In genomic region chr3:126553284-126553811, GRCh38 we compare ENCODE assay signal across 19 cellular contexts. TPM values are rescaled to one million over a fixed set of nuclear protein-coding genes. Genes with fewer than 3 reads are reported as not detected.
DNase-seq lines count a peak whose midpoint lies in the region; ATAC-seq and TF ChIP-seq lines count a peak whose summit lies in the region.
"Had no signal": no experiment of that assay in that cellular context is flagged by ENCODE, and none has a peak within 500 bp of the region (broad histone marks: within the 10 kb centered on the region; RNA-seq: fewer than 3 reads in every experiment).

No MANE protein-coding gene starts in this region.

- WGBS in esophagus muscularis mucosa: 88% methylated on average over 15 of the region's 15 CpGs

- no peaks in the 10 kb centered on the region for H3K36me3 Mint-ChIP-seq in osteocyte (ENCODE audit: unreplicated experiment)
- H3K36me3 Mint-ChIP-seq: activated naive CD4-positive, alpha-beta T cell treated with anti-CD3 and anti-CD28 coated beads, Interleukin-2, amount 50 U/mL, for 72 hours had no signal

- in situ Hi-C loops in GM13976 (cut with MboI; ENCODE audit: low sequenced_read_pairs, unreplicated experiment): no loop called here

- no peak for ATAC-seq in GM18520 (IDR thresholded peaks at IDR 0.05; ENCODE audit: unreplicated experiment)
- ATAC-seq: activated naive CD4-positive, alpha-beta T cell treated with anti-CD3 and anti-CD28 coated beads, Interleukin-2, amount 50 U/mL, for 72 hours had no signal

- no peak overlapping the region for H3K27ac ChIP-seq in esophagus muscularis mucosa (replicated peaks in 1 of 4)
- H3K27ac ChIP-seq: hepatocyte had no signal

- H3K36me3 ChIP-seq in esophagus muscularis mucosa: no peaks in the 10 kb centered on the region

- H3K27me3 ChIP-seq in esophagus muscularis mucosa: peaks cover 0 to 18% (median 3%) of the 10 kb centered on the region in 4 donors
- H3K27me3 ChIP-seq: hepatocyte had no signal

- H3K27me3 Mint-ChIP-seq in osteocyte (ENCODE audit: unreplicated experiment): peaks cover 11% of the 10 kb centered on the region

- DNase-seq in AG20443 (ENCODE audit: low spot score) (peak; percentile 4), GM13976 (ENCODE audit: low spot score) (peak; percentile 22), esophagus muscularis mucosa (ENCODE audit: extremely low spot score) (peak; percentile 81), osteocyte (ENCODE audit: extremely low spot score, unreplicated experiment) (peak; percentile 76), SKM-1 treated with dmso at 0.1 percent for 144 hours (lab: John Stamatoyannopoulos, UW; ENCODE audit: unreplicated experiment) (no peak), NCI-H1694 treated with DMSO at 0.1 percent for 48 hours (lab: John Stamatoyannopoulos, UW) (no peak), HCEC 1CT (no peak)
- DNase-seq: activated CD4-positive, alpha-beta T cell treated with anti-CD3 and anti-CD28 coated beads for 48 hours; kidney glomerular epithelial cell; mesenchymal stem cell; NCI-H1105; NCI-H2107; NCI-H524 had no signal

- peaks cover 13% of the 10 kb centered on the region for H3K4me1 Mint-ChIP-seq in osteocyte (ENCODE audit: unreplicated experiment)

- H3K27ac Mint-ChIP-seq in osteocyte (ENCODE audit: unreplicated experiment): no peak overlapping the region
- H3K27ac Mint-ChIP-seq: nephron had no signal

- no peaks in the 10 kb centered on the region for H3K9me3 Mint-ChIP-seq in osteocyte (ENCODE audit: unreplicated experiment)
- H3K9me3 Mint-ChIP-seq: activated naive CD4-positive, alpha-beta T cell treated with anti-CD3 and anti-CD28 coated beads, Interleukin-2, amount 50 U/mL, for 72 hours; nephron had no signal

- no peak overlapping the region for H3K4me3 ChIP-seq in esophagus muscularis mucosa
- H3K4me3 ChIP-seq: hepatocyte had no signal

- H3K4me3 Mint-ChIP-seq in osteocyte (ENCODE audit: unreplicated experiment): no peak overlapping the region
- H3K4me3 Mint-ChIP-seq: nephron had no signal

- H3K4me1 ChIP-seq in esophagus muscularis mucosa: no peaks in the 10 kb centered on the region

- TF ChIP-seq EP300 in esophagus muscularis mucosa (IDR thresholded peaks at IDR 0.05): no peak

- intact Hi-C loops in esophagus muscularis mucosa (cut with DNase I): no loop called here

- no peak for TF ChIP-seq CTCF in GM13976 (IDR thresholded peaks at IDR 0.05; ENCODE audit: borderline replicate concordance, control extremely low read depth, extremely low read depth, insufficient read depth, missing control alignments)
- TF ChIP-seq CTCF in esophagus muscularis mucosa (IDR thresholded peaks at IDR 0.05): no peak
- no peak for TF ChIP-seq CTCF in osteocyte (IDR thresholded peaks at IDR 0.05)

- TF ChIP-seq POLR2A in esophagus muscularis mucosa (IDR thresholded peaks at IDR 0.05; ENCODE audit: low read depth): no peak

- H3K9me3 ChIP-seq in esophagus muscularis mucosa: no peaks in the 10 kb centered on the region

RNA-seq across cellular contexts. Expression of gene C3orf22, which starts 5.4 kb away (rescaled TPM):
- not detected for total RNA-seq in esophagus muscularis mucosa
- not detected in 2 replicates for total RNA-seq in osteocyte
- total RNA-seq: activated naive CD4-positive, alpha-beta T cell treated with anti-CD3 and anti-CD28 coated beads, Interleukin-2, amount 50 U/mL, for 72 hours; fibroblast of villous mesenchyme; hepatocyte; pulmonary artery endothelial cell had no signal

RNA-seq across cellular contexts. Expression of gene CHST13, which starts 29.4 kb away (rescaled TPM):
- total RNA-seq in esophagus muscularis mucosa (under 1 TPM; 0.19 to 0.69 (median 0.37) TPM), osteocyte (not detected in 2 replicates)
- total RNA-seq: activated naive CD4-positive, alpha-beta T cell treated with anti-CD3 and anti-CD28 coated beads, Interleukin-2, amount 50 U/mL, for 72 hours; fibroblast of villous mesenchyme; pulmonary artery endothelial cell had no signal

RNA-seq across cellular contexts. Expression of gene UROC1, which starts 35.8 kb away (rescaled TPM):
- total RNA-seq in esophagus muscularis mucosa: not detected
- total RNA-seq in osteocyte: not detected in 2 replicates
- total RNA-seq: activated naive CD4-positive, alpha-beta T cell treated with anti-CD3 and anti-CD28 coated beads, Interleukin-2, amount 50 U/mL, for 72 hours; fibroblast of villous mesenchyme; pulmonary artery endothelial cell had no signal

Comparison
In these comparisons a context has a peak if more than half of its experiments do, and no peak if none do; other contexts are left out.
1. DNase-seq: peak in AG20443 (single experiment), GM13976 (single experiment), esophagus muscularis mucosa (single experiment) and osteocyte (single experiment); none in SKM-1 treated with dmso at 0.1 percent for 144 hours (single experiment), NCI-H1694 treated with DMSO at 0.1 percent for 48 hours (single experiment) and HCEC 1CT (single experiment).